Comparison of ENCODE assay signal across 1 cellular context in genomic region chr11:76799061-76799804, GRCh38.
TF ChIP-seq lines count a peak whose summit lies in the region.

No MANE protein-coding gene starts in this region.

TF ChIP-seq in K562, 482 proteins besides CTCF, POLR2A, EP300 and RAD21 (continued from another document and continues in another):
- TF ChIP-seq ZBTB33 (CRISPR knock-in tag; IDR thresholded peaks at IDR 0.05) (peak; percentile 45; the same call in 1 of the 2 replicates), GATAD2A (IDR thresholded peaks at IDR 0.05) (no peak), ZNF184 (CRISPR knock-in tag; IDR thresholded peaks at IDR 0.05) (no peak), ARID1B (IDR thresholded peaks at IDR 0.05) (no peak), STAG1 (CRISPR knock-in tag; IDR thresholded peaks at IDR 0.05; ENCODE audit: borderline replicate concordance) (peak; percentile 86), E2F1 (CRISPR knock-in tag; IDR thresholded peaks at IDR 0.05) (no peak), NONO (IDR thresholded peaks at IDR 0.05; ENCODE audit: low read depth in 2 of 2, low read length in 1 of 2) (peak in 1 of 2 experiments; percentile 70; a peak in 1 of 4 replicates), ARHGAP35 (IDR thresholded peaks at IDR 0.05; ENCODE audit: partially characterized antibody) (no peak), TOE1 (IDR thresholded peaks at IDR 0.05; ENCODE audit: borderline replicate concordance) (0 out of 2 replicates have a peak, but pooled peaks have one; percentile 16), TOE1 (CRISPR knock-in tag; IDR thresholded peaks at IDR 0.05; ENCODE audit: borderline replicate concordance, low read depth) (no peak), ZNF324 (CRISPR knock-in tag; IDR thresholded peaks at IDR 0.05) (no peak), HMGN3 (IDR thresholded peaks at IDR 0.05; ENCODE audit: borderline replicate concordance, extremely low read depth, insufficient read length, low read depth, low read length) (peak; percentile 61), STAT5A (IDR thresholded peaks at IDR 0.05; ENCODE audit: borderline replicate concordance, low read length) (no peak), ZNF561 (CRISPR knock-in tag; conservative IDR thresholded peaks at IDR 0.05) (no peak), AFF1 (IDR thresholded peaks at IDR 0.05; ENCODE audit: low read depth in 1 of 2, partially characterized antibody in 2 of 2) (no peak), HDAC2 (IDR thresholded peaks at IDR 0.05) (no peak), ELK3 (CRISPR knock-in tag; IDR thresholded peaks at IDR 0.05) (no peak), SRSF3 (IDR thresholded peaks at IDR 0.05; ENCODE audit: insufficient read depth, low read length) (no peak), NR2F6 (CRISPR knock-in tag; IDR thresholded peaks at IDR 0.05) (no peak), SIRT6 (IDR thresholded peaks at IDR 0.05; ENCODE audit: low read depth, low read length) (no peak), ZNF146 (CRISPR knock-in tag; IDR thresholded peaks at IDR 0.05; ENCODE audit: unreplicated experiment) (no peak), TCFL5 (CRISPR knock-in tag; conservative IDR thresholded peaks at IDR 0.05) (no peak), BCOR (IDR thresholded peaks at IDR 0.05) (no peak), CREB3L1 (IDR thresholded peaks at IDR 0.05; ENCODE audit: borderline replicate concordance, low read depth) (no peak), NBN (IDR thresholded peaks at IDR 0.05; ENCODE audit: low read depth) (no peak), PTRF (tag; IDR thresholded peaks at IDR 0.05) (no peak), ZBED1 (IDR thresholded peaks at IDR 0.05) (no peak), EHMT2 (IDR thresholded peaks at IDR 0.05) (no peak), XRCC3 (IDR thresholded peaks at IDR 0.05) (no peak), CBFA2T2 (conservative IDR thresholded peaks at IDR 0.05) (no peak), VEZF1 (CRISPR knock-in tag; IDR thresholded peaks at IDR 0.05) (peak; percentile 86), RBM14 (IDR thresholded peaks at IDR 0.05; ENCODE audit: borderline replicate concordance, insufficient read depth, low read depth, low read length) (no peak), CREM (IDR thresholded peaks at IDR 0.05; ENCODE audit: low read depth) (peak; percentile 43; the same call in 1 of the 2 replicates), TAF15 (IDR thresholded peaks at IDR 0.05; ENCODE audit: low read depth, low read length) (no peak), ZNF583 (CRISPR knock-in tag; IDR thresholded peaks at IDR 0.05) (0 out of 2 replicates have a peak, but pooled peaks have one; percentile 29), ASH1L (IDR thresholded peaks at IDR 0.05; ENCODE audit: borderline replicate concordance, low read depth, partially characterized antibody) (no peak), CBFA2T3 (IDR thresholded peaks at IDR 0.05) (0 out of 2 replicates have a peak, but pooled peaks have one; percentile 12), FOXK2 (conservative IDR thresholded peaks at IDR 0.05 in 1 of 2, IDR thresholded peaks at IDR 0.05 in 1 of 2; ENCODE audit: low read depth in 2 of 2) (no peak), TFE3 (CRISPR knock-in tag; IDR thresholded peaks at IDR 0.05) (no peak), CBX2 (IDR thresholded peaks at IDR 0.05; ENCODE audit: insufficient read depth, low read length, poor library complexity, severe bottlenecking) (no peak), RB1 (IDR thresholded peaks at IDR 0.05; ENCODE audit: low read depth) (peak; percentile 96), ZNF121 (CRISPR knock-in tag; conservative IDR thresholded peaks at IDR 0.05) (no peak), FOXP4 (CRISPR knock-in tag; IDR thresholded peaks at IDR 0.05; ENCODE audit: borderline replicate concordance) (no peak), ZFP91 (CRISPR knock-in tag; IDR thresholded peaks at IDR 0.05) (no peak), HNRNPL (IDR thresholded peaks at IDR 0.05; ENCODE audit: low read depth, low read length) (no peak), SMAD4 (CRISPR knock-in tag; conservative IDR thresholded peaks at IDR 0.05) (0 out of 2 replicates have a peak, but pooled peaks have one; percentile 31), SMAD1 (IDR thresholded peaks at IDR 0.05; ENCODE audit: low read depth, low read length, partially characterized antibody) (peak; percentile 41), NEUROD1 (IDR thresholded peaks at IDR 0.05; ENCODE audit: borderline replicate concordance, low read depth, low read length, partially characterized antibody) (peak; percentile 42), CREBBP (IDR thresholded peaks at IDR 0.05; ENCODE audit: low read depth, low read length) (no peak), MED1 (CRISPR knock-in tag; IDR thresholded peaks at IDR 0.05; ENCODE audit: borderline replicate concordance) (no peak), GTF2A2 (tag; IDR thresholded peaks at IDR 0.05) (no peak), BCL6 (CRISPR knock-in tag; IDR thresholded peaks at IDR 0.05) (no peak), ZFX (CRISPR knock-in tag; IDR thresholded peaks at IDR 0.05) (no peak), DMBX1 (CRISPR knock-in tag; IDR thresholded peaks at IDR 0.05; ENCODE audit: borderline replicate concordance) (no peak), KLF13 (tag; IDR thresholded peaks at IDR 0.05; ENCODE audit: borderline replicate concordance, low read depth) (no peak), COPS2 (conservative IDR thresholded peaks at IDR 0.05) (no peak)
